Comparison of ENCODE assay signal across 1 cellular context in the genomic region with DNA sequence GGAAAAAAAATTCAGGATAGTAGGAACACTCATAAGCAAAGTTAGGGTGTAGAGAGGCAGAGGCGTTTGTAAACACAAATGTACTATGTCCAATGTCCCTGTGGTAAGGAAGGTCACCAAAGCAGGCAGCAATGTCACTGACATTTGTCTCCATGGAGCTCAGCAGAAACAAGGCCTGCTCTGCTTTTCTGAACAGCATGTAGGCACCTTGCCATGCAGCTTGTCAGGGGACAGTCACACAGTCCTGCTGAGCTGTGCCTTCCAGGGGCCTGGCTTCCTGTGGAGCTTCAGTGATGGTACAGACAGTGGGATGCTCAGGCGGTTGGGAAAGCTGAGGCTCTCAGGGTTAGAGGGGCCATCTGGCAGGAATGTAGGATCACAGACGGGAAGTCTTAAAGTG.
TF ChIP-seq lines count a peak whose summit lies in the region.

No MANE protein-coding gene starts in this region.

TF ChIP-seq in GM23338, 12 proteins besides CTCF, POLR2A, EP300 and RAD21:
- TF ChIP-seq CREB1 (CRISPR knock-in tag; IDR thresholded peaks at IDR 0.05; ENCODE audit: low read depth): no peak
- TF ChIP-seq, protein P1, sequence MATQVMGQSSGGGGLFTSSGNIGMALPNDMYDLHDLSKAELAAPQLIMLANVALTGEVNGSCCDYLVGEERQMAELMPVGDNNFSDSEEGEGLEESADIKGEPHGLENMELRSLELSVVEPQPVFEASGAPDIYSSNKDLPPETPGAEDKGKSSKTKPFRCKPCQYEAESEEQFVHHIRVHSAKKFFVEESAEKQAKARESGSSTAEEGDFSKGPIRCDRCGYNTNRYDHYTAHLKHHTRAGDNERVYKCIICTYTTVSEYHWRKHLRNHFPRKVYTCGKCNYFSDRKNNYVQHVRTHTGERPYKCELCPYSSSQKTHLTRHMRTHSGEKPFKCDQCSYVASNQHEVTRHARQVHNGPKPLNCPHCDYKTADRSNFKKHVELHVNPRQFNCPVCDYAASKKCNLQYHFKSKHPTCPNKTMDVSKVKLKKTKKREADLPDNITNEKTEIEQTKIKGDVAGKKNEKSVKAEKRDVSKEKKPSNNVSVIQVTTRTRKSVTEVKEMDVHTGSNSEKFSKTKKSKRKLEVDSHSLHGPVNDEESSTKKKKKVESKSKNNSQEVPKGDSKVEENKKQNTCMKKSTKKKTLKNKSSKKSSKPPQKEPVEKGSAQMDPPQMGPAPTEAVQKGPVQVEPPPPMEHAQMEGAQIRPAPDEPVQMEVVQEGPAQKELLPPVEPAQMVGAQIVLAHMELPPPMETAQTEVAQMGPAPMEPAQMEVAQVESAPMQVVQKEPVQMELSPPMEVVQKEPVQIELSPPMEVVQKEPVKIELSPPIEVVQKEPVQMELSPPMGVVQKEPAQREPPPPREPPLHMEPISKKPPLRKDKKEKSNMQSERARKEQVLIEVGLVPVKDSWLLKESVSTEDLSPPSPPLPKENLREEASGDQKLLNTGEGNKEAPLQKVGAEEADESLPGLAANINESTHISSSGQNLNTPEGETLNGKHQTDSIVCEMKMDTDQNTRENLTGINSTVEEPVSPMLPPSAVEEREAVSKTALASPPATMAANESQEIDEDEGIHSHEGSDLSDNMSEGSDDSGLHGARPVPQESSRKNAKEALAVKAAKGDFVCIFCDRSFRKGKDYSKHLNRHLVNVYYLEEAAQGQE (IDR thresholded peaks at IDR 0.05; ENCODE audit: unreplicated experiment): no peak
- TF ChIP-seq, protein P2, sequence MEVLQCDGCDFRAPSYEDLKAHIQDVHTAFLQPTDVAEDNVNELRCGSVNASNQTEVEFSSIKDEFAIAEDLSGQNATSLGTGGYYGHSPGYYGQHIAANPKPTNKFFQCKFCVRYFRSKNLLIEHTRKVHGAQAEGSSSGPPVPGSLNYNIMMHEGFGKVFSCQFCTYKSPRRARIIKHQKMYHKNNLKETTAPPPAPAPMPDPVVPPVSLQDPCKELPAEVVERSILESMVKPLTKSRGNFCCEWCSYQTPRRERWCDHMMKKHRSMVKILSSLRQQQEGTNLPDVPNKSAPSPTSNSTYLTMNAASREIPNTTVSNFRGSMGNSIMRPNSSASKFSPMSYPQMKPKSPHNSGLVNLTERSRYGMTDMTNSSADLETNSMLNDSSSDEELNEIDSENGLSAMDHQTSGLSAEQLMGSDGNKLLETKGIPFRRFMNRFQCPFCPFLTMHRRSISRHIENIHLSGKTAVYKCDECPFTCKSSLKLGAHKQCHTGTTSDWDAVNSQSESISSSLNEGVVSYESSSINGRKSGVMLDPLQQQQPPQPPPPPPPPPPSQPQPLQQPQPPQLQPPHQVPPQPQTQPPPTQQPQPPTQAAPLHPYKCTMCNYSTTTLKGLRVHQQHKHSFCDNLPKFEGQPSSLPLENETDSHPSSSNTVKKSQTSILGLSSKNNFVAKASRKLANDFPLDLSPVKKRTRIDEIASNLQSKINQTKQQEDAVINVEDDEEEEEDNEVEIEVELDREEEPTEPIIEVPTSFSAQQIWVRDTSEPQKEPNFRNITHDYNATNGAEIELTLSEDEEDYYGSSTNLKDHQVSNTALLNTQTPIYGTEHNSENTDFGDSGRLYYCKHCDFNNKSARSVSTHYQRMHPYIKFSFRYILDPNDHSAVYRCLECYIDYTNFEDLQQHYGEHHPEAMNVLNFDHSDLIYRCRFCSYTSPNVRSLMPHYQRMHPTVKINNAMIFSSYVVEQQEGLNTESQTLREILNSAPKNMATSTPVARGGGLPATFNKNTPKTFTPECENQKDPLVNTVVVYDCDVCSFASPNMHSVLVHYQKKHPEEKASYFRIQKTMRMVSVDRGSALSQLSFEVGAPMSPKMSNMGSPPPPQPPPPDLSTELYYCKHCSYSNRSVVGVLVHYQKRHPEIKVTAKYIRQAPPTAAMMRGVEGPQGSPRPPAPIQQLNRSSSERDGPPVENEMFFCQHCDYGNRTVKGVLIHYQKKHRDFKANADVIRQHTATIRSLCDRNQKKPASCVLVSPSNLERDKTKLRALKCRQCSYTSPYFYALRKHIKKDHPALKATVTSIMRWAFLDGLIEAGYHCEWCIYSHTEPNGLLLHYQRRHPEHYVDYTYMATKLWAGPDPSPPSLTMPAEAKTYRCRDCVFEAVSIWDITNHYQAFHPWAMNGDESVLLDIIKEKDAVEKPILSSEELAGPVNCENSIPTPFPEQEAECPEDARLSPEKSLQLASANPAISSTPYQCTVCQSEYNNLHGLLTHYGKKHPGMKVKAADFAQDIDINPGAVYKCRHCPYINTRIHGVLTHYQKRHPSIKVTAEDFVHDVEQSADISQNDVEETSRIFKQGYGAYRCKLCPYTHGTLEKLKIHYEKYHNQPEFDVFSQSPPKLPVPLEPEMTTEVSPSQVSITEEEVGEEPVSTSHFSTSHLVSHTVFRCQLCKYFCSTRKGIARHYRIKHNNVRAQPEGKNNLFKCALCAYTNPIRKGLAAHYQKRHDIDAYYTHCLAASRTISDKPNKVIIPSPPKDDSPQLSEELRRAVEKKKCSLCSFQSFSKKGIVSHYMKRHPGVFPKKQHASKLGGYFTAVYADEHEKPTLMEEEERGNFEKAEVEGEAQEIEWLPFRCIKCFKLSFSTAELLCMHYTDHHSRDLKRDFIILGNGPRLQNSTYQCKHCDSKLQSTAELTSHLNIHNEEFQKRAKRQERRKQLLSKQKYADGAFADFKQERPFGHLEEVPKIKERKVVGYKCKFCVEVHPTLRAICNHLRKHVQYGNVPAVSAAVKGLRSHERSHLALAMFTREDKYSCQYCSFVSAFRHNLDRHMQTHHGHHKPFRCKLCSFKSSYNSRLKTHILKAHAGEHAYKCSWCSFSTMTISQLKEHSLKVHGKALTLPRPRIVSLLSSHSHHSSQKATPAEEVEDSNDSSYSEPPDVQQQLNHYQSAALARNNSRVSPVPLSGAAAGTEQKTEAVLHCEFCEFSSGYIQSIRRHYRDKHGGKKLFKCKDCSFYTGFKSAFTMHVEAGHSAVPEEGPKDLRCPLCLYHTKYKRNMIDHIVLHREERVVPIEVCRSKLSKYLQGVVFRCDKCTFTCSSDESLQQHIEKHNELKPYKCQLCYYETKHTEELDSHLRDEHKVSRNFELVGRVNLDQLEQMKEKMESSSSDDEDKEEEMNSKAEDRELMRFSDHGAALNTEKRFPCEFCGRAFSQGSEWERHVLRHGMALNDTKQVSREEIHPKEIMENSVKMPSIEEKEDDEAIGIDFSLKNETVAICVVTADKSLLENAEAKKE (CRISPR knock-in tag; IDR thresholded peaks at IDR 0.05): no peak
- TF ChIP-seq JUNB (IDR thresholded peaks at IDR 0.05; ENCODE audit: unreplicated experiment): no peak
- no peak for TF ChIP-seq ZNF331 (CRISPR knock-in tag; IDR thresholded peaks at IDR 0.05; ENCODE audit: low read depth)
- TF ChIP-seq, protein P3, sequence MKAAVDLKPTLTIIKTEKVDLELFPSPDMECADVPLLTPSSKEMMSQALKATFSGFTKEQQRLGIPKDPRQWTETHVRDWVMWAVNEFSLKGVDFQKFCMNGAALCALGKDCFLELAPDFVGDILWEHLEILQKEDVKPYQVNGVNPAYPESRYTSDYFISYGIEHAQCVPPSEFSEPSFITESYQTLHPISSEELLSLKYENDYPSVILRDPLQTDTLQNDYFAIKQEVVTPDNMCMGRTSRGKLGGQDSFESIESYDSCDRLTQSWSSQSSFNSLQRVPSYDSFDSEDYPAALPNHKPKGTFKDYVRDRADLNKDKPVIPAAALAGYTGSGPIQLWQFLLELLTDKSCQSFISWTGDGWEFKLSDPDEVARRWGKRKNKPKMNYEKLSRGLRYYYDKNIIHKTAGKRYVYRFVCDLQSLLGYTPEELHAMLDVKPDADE (IDR thresholded peaks at IDR 0.05): no peak
- TF ChIP-seq EZH2 (IDR thresholded peaks at IDR 0.05; ENCODE audit: low read depth, unreplicated experiment): no peak
- TF ChIP-seq ZNF114 (CRISPR knock-in tag; IDR thresholded peaks at IDR 0.05): no peak
- TF ChIP-seq NANOG (IDR thresholded peaks at IDR 0.05; ENCODE audit: borderline replicate concordance): no peak
- TF ChIP-seq STAT1 (IDR thresholded peaks at IDR 0.05; ENCODE audit: unreplicated experiment): no peak
- TF ChIP-seq POLR2AphosphoS5 (IDR thresholded peaks at IDR 0.05; ENCODE audit: low read depth): no peak
- TF ChIP-seq EZH2phosphoT487 (IDR thresholded peaks at IDR 0.05; ENCODE audit: unreplicated experiment): no peak
